In the genomic region with DNA sequence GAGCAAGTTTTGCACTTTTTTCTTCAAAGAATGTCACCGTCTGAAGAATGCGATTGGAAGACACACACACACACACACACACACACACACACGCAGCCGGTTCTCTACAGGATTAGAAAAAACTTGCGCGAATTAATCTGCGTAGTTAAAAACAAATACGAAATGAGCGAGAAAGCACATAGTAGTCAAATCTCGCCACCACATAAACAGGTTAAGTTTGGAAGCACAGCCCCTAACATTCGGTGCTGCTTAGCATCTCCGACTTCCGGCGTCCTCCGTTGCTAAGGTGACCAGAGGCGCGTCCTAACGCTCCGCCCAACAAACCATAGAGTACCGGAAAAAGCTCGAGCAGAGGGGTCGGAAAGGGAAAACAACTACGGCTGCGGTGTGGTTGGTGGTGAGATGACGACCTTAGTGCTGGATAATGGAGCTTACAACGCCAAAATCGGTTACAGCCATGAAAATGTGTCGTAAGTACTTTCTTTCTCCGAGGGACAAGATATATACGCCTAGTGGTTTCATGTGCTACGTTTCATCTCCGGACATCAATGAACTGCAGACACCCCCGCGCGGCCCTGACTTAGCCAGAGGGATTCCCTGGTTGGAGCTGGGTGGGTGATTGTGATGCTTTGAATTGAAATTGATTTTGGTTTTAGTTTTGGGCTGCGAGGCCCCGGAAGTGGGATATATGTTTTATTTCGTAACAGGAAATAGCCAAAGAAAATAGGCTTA, we compare ENCODE assay signal across 8 cellular contexts. TPM values are rescaled to one million over a fixed set of nuclear protein-coding genes. Genes with fewer than 3 reads are reported as not detected.
A peak's percentile ranks its signal among the peaks of the same experiment; 100 is the strongest.
DNase-seq lines count a peak whose midpoint lies in the region; ATAC-seq and TF ChIP-seq lines count a peak whose summit lies in the region.

A gene (plus strand): TSS at position 366 of the 732 bp plus-strand sequence. CDS start 37 bp downstream, at position 403.

- no peaks in the 10 kb centered on the region for H3K9me2 ChIP-seq in DOHH2 (replicated peaks; ENCODE audit: control insufficient read depth, low read length)
- H3K9me2 ChIP-seq in Karpas-422 (replicated peaks; ENCODE audit: insufficient read depth, low read length): no peaks in the 10 kb centered on the region

- no peaks in the 10 kb centered on the region for H3F3A ChIP-seq in DOHH2 (ENCODE audit: control insufficient read depth, insufficient read depth)

- peak within 1 kb of the TSS; percentile 99 for H3K4me3 Mint-ChIP-seq in natural killer cell

- H3K4me1 ChIP-seq in DOHH2 (ENCODE audit: control insufficient read depth, low read length) (peaks cover 29% of the 10 kb centered on the region), Karpas-422 (ENCODE audit: low read length) (peaks cover 26% of the 10 kb centered on the region), fibroblast of lung (ENCODE audit: control insufficient read depth, extremely low read depth, insufficient read depth, low read length) (peaks cover 2% of the 10 kb centered on the region)

- no peaks in the 10 kb centered on the region for H3K9me3 Mint-ChIP-seq in natural killer cell

- H3K9me3 ChIP-seq in DOHH2 (ENCODE audit: control insufficient read depth, insufficient read depth, low read length) (no peaks in the 10 kb centered on the region), Karpas-422 (ENCODE audit: low read length) (no peaks in the 10 kb centered on the region), fibroblast of lung (ENCODE audit: control insufficient read depth, insufficient read depth, low read depth, low read length) (no peaks in the 10 kb centered on the region)

- ATAC-seq in GM21825 (IDR thresholded peaks at IDR 0.05; ENCODE audit: unreplicated experiment) (peak; percentile 92), natural killer cell (peak; percentile 86 to 94 (median 88))

- H3K27me3 ChIP-seq in DOHH2 (ENCODE audit: control insufficient read depth, low read length): no peaks in the 10 kb centered on the region
- H3K27me3 ChIP-seq in Karpas-422 (ENCODE audit: low read length): no peaks in the 10 kb centered on the region
- H3K27me3 ChIP-seq in fibroblast of lung (ENCODE audit: control insufficient read depth, insufficient read depth, low read length): no peaks in the 10 kb centered on the region

- intact Hi-C loops in natural killer cell (cut with micrococcal nuclease): loop anchor here (1.0 to 5.0 kb wide), 3 partner anchors 58 to 1698 kb away; a partner anchor contains a TSS

- H2AFZ ChIP-seq in Karpas-422 (ENCODE audit: low read length) (peak within 1 kb of the TSS; percentile 82), fibroblast of lung (ENCODE audit: low read length) (peak within 1 kb of the TSS; percentile 98)

- H4K20me1 ChIP-seq in DOHH2 (ENCODE audit: control insufficient read depth, insufficient read depth, low read depth, low read length) (no peaks in the 10 kb centered on the region), Karpas-422 (ENCODE audit: insufficient read depth, low read depth, low read length) (no peaks in the 10 kb centered on the region), fibroblast of lung (ENCODE audit: control insufficient read depth, extremely low read depth, insufficient read depth, low read length) (no peaks in the 10 kb centered on the region)

- no peaks in the 10 kb centered on the region for H3K27me3 Mint-ChIP-seq in natural killer cell (ENCODE audit: low read depth in 2 of 2)

- peaks cover 55% of the 10 kb centered on the region for H3K79me2 ChIP-seq in DOHH2 (ENCODE audit: control insufficient read depth, low read length)
- H3K79me2 ChIP-seq in Karpas-422 (ENCODE audit: low read length): peaks cover 75% of the 10 kb centered on the region
- peaks cover 15% of the 10 kb centered on the region for H3K79me2 ChIP-seq in fibroblast of lung (ENCODE audit: control insufficient read depth, insufficient read depth, low read length)

- H3K36me3 Mint-ChIP-seq in natural killer cell: no peaks in the 10 kb centered on the region

- TF ChIP-seq CTCF in DOHH2 (IDR thresholded peaks at IDR 0.05; ENCODE audit: low read depth, low read length, poor library complexity, severe bottlenecking) (no peak), fibroblast of lung (conservative IDR thresholded peaks at IDR 0.05 in 1 of 2, IDR thresholded peaks at IDR 0.05 in 1 of 2; ENCODE audit: low read depth in 1 of 2, low read length in 2 of 2) (peak in 1 of 2 donors; percentile 3), natural killer cell (IDR thresholded peaks at IDR 0.05) (no peak)

- peak within 1 kb of the TSS; percentile 99 for H3K4me2 ChIP-seq in DOHH2 (ENCODE audit: low read length)
- peak within 1 kb of the TSS; percentile 100 for H3K4me2 ChIP-seq in Karpas-422 (ENCODE audit: low read depth, low read length, poor library complexity, severe bottlenecking)
- H3K4me2 ChIP-seq in fibroblast of lung (ENCODE audit: extremely low read depth, insufficient read depth, low read length): peak within 1 kb of the TSS; percentile 93

- H3K27ac Mint-ChIP-seq in natural killer cell: peak within 1 kb of the TSS; percentile 98

- H3K36me3 ChIP-seq in DOHH2 (ENCODE audit: control insufficient read depth, low read length) (peaks cover 6% of the 10 kb centered on the region), Karpas-422 (ENCODE audit: insufficient read depth, low read length) (peaks cover 11% of the 10 kb centered on the region; the same call in 1 of the 2 replicates), fibroblast of lung (ENCODE audit: control insufficient read depth, insufficient read depth, low read length) (no peaks in the 10 kb centered on the region)

- H3K27ac ChIP-seq in DOHH2 (ENCODE audit: low read depth, low read length): peak within 1 kb of the TSS; percentile 54
- peak within 1 kb of the TSS; percentile 74 for H3K27ac ChIP-seq in Karpas-422 (ENCODE audit: low read length)
- peak within 1 kb of the TSS; percentile 84 for H3K27ac ChIP-seq in fibroblast of lung (ENCODE audit: insufficient read depth, low read length)

- peaks cover 32 to 36% of the 10 kb centered on the region in 2 donors for H3K4me1 Mint-ChIP-seq in natural killer cell

- peak within 1 kb of the TSS; percentile 97 for H3K9ac ChIP-seq in Karpas-422 (ENCODE audit: low read length)
- peak within 1 kb of the TSS; percentile 78 for H3K9ac ChIP-seq in fibroblast of lung (ENCODE audit: insufficient read depth, low read length)

- peak within 1 kb of the TSS; percentile 93 for H3K4me3 ChIP-seq in DOHH2 (ENCODE audit: low read length)
- peak within 1 kb of the TSS; percentile 87 for H3K4me3 ChIP-seq in Karpas-422 (ENCODE audit: low read length)
- peak within 1 kb of the TSS; percentile 82 to 97 (median 86) for H3K4me3 ChIP-seq in fibroblast of lung (replicated peaks in 1 of 4; ENCODE audit: control extremely low read depth in 1 of 4, insufficient read depth in 1 of 4, low read depth in 3 of 4, low read length in 4 of 4)

- DNase-seq in Karpas-422: peak; percentile 98
- peak; percentile 95 for DNase-seq in RKO (ENCODE audit: low spot score)
- peak; percentile 94 for DNase-seq in activated T-helper 1 cell treated with Interleukin-2 at 50 U/mL for 16 hours (ENCODE audit: low read depth)
- peak; percentile 95 to 97 for DNase-seq in fibroblast of lung (ENCODE audit: low read depth in 2 of 2)
- DNase-seq in natural killer cell: peak; percentile 97
- peak; percentile 94 for DNase-seq in stimulated activated naive CD4-positive, alpha-beta T cell treated with Interleukin-2 at 50 U/mL for 16 hours (lab: John Stamatoyannopoulos, UW)

RNA-seq across cellular contexts. Expression of the gene that starts here (rescaled TPM):
- 13.9 and 38.8 TPM in 2 replicates for total RNA-seq in Karpas-422 (2014; rRNA removed; shearing (Covaris generic); ENCODE audit: low replicate concordance)
- 13.9 and 16.5 TPM in 2 replicates for total RNA-seq in fibroblast of lung
- polyA plus RNA-seq in fibroblast of lung: 23.8 and 34.3 TPM in 2 replicates
- 15.8 and 22.8 TPM in 2 replicates for polyA plus RNA-seq in fibroblast of lung (2012)
- 0.86 TPM in 1 of 2 replicates, not detected in the other for polyA minus RNA-seq in fibroblast of lung (ENCODE audit: low replicate concordance)
- 10 to 100 TPM; 20.4 to 27.5 (median 20.8) TPM for total RNA-seq in natural killer cell

Comparison
In these comparisons a context has a peak if more than half of its experiments do, and no peak if none do; other contexts are left out.
1. Peak in every context shown above with its lines: DNase-seq, ATAC-seq, H3K4me3 ChIP-seq and H3K27ac ChIP-seq.